In the genomic region with DNA sequence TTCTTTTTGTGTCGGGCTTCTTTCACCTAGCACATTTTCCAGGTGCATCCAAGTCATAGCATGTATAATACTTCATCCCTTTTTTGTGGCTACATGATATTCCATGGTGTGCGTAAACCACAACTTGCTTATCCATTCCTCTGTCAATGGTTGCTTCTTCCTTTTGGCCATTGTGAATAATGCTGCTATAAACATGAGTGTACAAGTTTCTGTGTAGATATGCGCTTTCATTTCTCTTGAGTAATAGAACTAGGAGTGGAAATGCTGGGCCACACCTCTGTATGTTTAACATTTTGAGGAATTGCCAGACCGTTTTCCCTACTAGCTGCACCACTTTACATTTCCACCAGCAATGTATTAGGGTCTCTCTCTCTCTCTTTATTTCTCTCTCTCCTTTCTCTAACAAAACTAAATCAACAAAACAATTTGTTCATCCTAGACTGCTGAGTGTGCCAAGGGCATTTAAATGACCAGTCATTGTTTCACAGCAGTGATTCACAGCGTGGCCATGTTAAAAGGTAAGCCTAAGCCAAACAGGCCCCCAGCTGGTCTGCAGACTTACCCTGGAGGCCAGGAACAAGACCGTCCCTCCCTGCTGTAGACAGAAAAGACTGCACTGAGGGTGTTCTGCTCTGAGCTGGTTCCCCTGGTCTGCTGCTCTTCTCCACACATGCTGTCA, we compare ENCODE assay signal across 1 cellular context.
TF ChIP-seq lines count a peak whose summit lies in the region.

No MANE protein-coding gene starts in this region.

TF ChIP-seq in HEK293, 187 proteins besides CTCF, POLR2A, EP300 and RAD21 (continued from another document):
- TF ChIP-seq GLIS1 (tag by site-specific recombination; IDR thresholded peaks at IDR 0.05) (peak; percentile 64; the same call in 1 of the 2 replicates), ZBTB20 (tag by site-specific recombination; IDR thresholded peaks at IDR 0.05) (no peak), ZNF664 (tag by site-specific recombination; IDR thresholded peaks at IDR 0.05) (no peak), ZNF140 (tag by site-specific recombination; IDR thresholded peaks at IDR 0.05) (no peak), GFI1B (tag by site-specific recombination; IDR thresholded peaks at IDR 0.05) (0 out of 2 replicates have a peak, but pooled peaks have one; percentile 0), ZNF404 (tag by site-specific recombination; IDR thresholded peaks at IDR 0.05) (no peak), ZFP41 (tag by site-specific recombination; IDR thresholded peaks at IDR 0.05; ENCODE audit: borderline replicate concordance) (no peak), ZNF571 (tag by site-specific recombination; IDR thresholded peaks at IDR 0.05) (no peak), ZNF596 (tag by site-specific recombination; IDR thresholded peaks at IDR 0.05) (peak; percentile 43; the same call in 1 of the 2 replicates), ZXDB (tag by site-specific recombination; IDR thresholded peaks at IDR 0.05) (0 out of 2 replicates have a peak, but pooled peaks have one; percentile 4), KLF1 (tag by site-specific recombination; IDR thresholded peaks at IDR 0.05) (no peak), REPIN1 (tag by site-specific recombination; IDR thresholded peaks at IDR 0.05; ENCODE audit: low read depth) (no peak), ZNF530 (tag by site-specific recombination; IDR thresholded peaks at IDR 0.05; ENCODE audit: low read depth) (no peak), ZNF629 (tag by site-specific recombination; IDR thresholded peaks at IDR 0.05) (peak; percentile 2; the same call in 1 of the 2 replicates), FEZF1 (tag by site-specific recombination; IDR thresholded peaks at IDR 0.05) (peak; percentile 36; the same call in 1 of the 2 replicates), ZBTB8A (tag by site-specific recombination; IDR thresholded peaks at IDR 0.05) (no peak), ZIC2 (tag by site-specific recombination; IDR thresholded peaks at IDR 0.05) (peak; percentile 98), ZNF211 (tag by site-specific recombination; IDR thresholded peaks at IDR 0.05; ENCODE audit: low read depth) (no peak), SCRT2 (tag by site-specific recombination; IDR thresholded peaks at IDR 0.05) (no peak), ZNF473 (tag by site-specific recombination; IDR thresholded peaks at IDR 0.05) (no peak), ZNF391 (tag by site-specific recombination; IDR thresholded peaks at IDR 0.05; ENCODE audit: borderline replicate concordance, low read depth) (no peak)
- TF ChIP-seq, protein P1, sequence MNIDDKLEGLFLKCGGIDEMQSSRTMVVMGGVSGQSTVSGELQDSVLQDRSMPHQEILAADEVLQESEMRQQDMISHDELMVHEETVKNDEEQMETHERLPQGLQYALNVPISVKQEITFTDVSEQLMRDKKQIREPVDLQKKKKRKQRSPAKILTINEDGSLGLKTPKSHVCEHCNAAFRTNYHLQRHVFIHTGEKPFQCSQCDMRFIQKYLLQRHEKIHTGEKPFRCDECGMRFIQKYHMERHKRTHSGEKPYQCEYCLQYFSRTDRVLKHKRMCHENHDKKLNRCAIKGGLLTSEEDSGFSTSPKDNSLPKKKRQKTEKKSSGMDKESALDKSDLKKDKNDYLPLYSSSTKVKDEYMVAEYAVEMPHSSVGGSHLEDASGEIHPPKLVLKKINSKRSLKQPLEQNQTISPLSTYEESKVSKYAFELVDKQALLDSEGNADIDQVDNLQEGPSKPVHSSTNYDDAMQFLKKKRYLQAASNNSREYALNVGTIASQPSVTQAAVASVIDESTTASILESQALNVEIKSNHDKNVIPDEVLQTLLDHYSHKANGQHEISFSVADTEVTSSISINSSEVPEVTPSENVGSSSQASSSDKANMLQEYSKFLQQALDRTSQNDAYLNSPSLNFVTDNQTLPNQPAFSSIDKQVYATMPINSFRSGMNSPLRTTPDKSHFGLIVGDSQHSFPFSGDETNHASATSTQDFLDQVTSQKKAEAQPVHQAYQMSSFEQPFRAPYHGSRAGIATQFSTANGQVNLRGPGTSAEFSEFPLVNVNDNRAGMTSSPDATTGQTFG (tag by site-specific recombination; IDR thresholded peaks at IDR 0.05; ENCODE audit: borderline replicate concordance), result no peak
